ENCODE assay signal across 19 cellular contexts in the genomic region with DNA sequence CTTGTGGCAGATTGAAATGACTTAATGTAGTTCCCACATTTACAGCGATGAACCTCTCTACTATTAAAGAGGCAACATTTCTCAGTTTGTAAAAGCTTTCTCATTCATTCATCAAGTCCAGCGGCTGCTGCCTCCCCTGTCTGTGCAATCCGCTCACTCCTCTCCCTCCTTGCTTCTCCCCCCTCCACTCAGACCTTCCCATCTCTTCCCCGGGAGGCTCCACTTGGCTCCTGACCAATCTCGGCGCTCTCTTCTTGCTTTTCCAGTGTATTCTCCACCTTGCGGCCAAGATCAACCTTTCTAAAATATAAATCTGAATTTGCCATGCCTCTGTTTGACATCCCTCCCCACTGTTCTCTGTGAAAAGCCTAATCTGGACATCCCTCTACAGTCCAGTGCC.
DNase-seq lines count a peak whose midpoint lies in the region; ATAC-seq and TF ChIP-seq lines count a peak whose summit lies in the region.
"Had no signal": no experiment of that assay in that cellular context is flagged by ENCODE, and none has a peak within 500 bp of the region (broad histone marks: within the 10 kb centered on the region; RNA-seq: fewer than 3 reads in every experiment).

No MANE protein-coding gene starts in this region.

- ATAC-seq in WTC11 = peak; percentile 32; the same call in 1 of the 2 replicates
- ATAC-seq: A549, GM12878, HCT116 had no signal

- H3K27me3 ChIP-seq in WERI-Rb-1 (ENCODE audit: insufficient read depth, low read depth, severe bottlenecking) = peaks cover 46% of the 10 kb centered on the region
- H3K27me3 ChIP-seq in osteoblast (ENCODE audit: insufficient read depth, low read length) = no peaks in the 10 kb centered on the region

- H3K79me2 ChIP-seq in osteoblast (ENCODE audit: insufficient read depth, low read length) = no peaks in the 10 kb centered on the region

- POLR2A ChIA-PET in WTC11 (lab: Charles Lee) = no interaction called here

- H3K27ac Mint-ChIP-seq in WTC11 = no peak overlapping the region
- no peak overlapping the region for H3K27ac Mint-ChIP-seq in activated naive CD4-positive, alpha-beta T cell treated with anti-CD3 and anti-CD28 coated beads for 36 hours
- H3K27ac Mint-ChIP-seq: CD4-positive, alpha-beta T cell had no signal

- H3K36me3 Mint-ChIP-seq in WTC11 = no peaks in the 10 kb centered on the region
- no peaks in the 10 kb centered on the region for H3K36me3 Mint-ChIP-seq in activated naive CD4-positive, alpha-beta T cell treated with anti-CD3 and anti-CD28 coated beads for 36 hours (ENCODE audit: low read depth)

- H3K9me3 Mint-ChIP-seq in WTC11 = peaks cover 3% of the 10 kb centered on the region; the same call in 1 of the 2 replicates
- H3K9me3 Mint-ChIP-seq in activated naive CD4-positive, alpha-beta T cell treated with anti-CD3 and anti-CD28 coated beads for 36 hours = no peaks in the 10 kb centered on the region

- no peaks in the 10 kb centered on the region for H3K4me1 Mint-ChIP-seq in WTC11
- H3K4me1 Mint-ChIP-seq in activated naive CD4-positive, alpha-beta T cell treated with anti-CD3 and anti-CD28 coated beads for 36 hours (ENCODE audit: low read depth) = no peaks in the 10 kb centered on the region

- no peak overlapping the region for H3K4me3 ChIP-seq in WERI-Rb-1 (ENCODE audit: low read depth, low read length)
- no peak overlapping the region for H3K4me3 ChIP-seq in osteoblast (ENCODE audit: insufficient read depth, low read length)
- H3K4me3 ChIP-seq: A549, GM12878, GM23248 had no signal

- CTCF ChIA-PET in WTC11 (lab: Charles Lee) = interaction anchor here (1.9 kb wide), 1 partner anchor 11 kb away, joined by 4 read pairs; no protein-coding TSS in a partner anchor
- CTCF ChIA-PET in activated naive CD4-positive, alpha-beta T cell treated with anti-CD3 and anti-CD28 coated beads for 36 hours (lab: Charles Lee) = no interaction called here

- H3K4me1 ChIP-seq in osteoblast (ENCODE audit: insufficient read depth, low read length) = no peaks in the 10 kb centered on the region
- H3K4me1 ChIP-seq: Caco-2 had no signal

- no peaks in the 10 kb centered on the region for H4K20me1 ChIP-seq in osteoblast (ENCODE audit: insufficient read depth, low read length)

- no peak overlapping the region for H3K27ac ChIP-seq in WERI-Rb-1
- no peak overlapping the region for H3K27ac ChIP-seq in osteoblast (ENCODE audit: low read depth, low read length)
- H3K27ac ChIP-seq: 22Rv1, A549, C4-2B, GM23248 had no signal

- H3K36me3 ChIP-seq in WERI-Rb-1 (no peaks in the 10 kb centered on the region), osteoblast (ENCODE audit: insufficient read depth, low read length) (no peaks in the 10 kb centered on the region)

- no peak overlapping the region for H2AFZ ChIP-seq in osteoblast (ENCODE audit: low read length)
- H2AFZ ChIP-seq: GM23248 had no signal

- intact Hi-C loops in activated naive CD4-positive, alpha-beta T cell treated with anti-CD3 and anti-CD28 coated beads for 36 hours (cut with micrococcal nuclease) = no loop called here

- peaks cover 40% of the 10 kb centered on the region for H3K27me3 Mint-ChIP-seq in WTC11 (ENCODE audit: low read depth)
- peaks cover 6% of the 10 kb centered on the region for H3K27me3 Mint-ChIP-seq in activated naive CD4-positive, alpha-beta T cell treated with anti-CD3 and anti-CD28 coated beads for 36 hours (ENCODE audit: low read depth)

- DNase-seq in DMS 273 (lab: John Stamatoyannopoulos, UW; ENCODE audit: unreplicated experiment) = peak; percentile 26
- no peak for DNase-seq in DMS 273 treated with DMSO at 0.1 percent for 48 hours (lab: John Stamatoyannopoulos, UW)
- DNase-seq in WTC11 (ENCODE audit: low spot score) = no peak
- peak; percentile 45 for DNase-seq in left kidney (ENCODE audit: low read depth, low spot score)
- peak; percentile 46 for DNase-seq in ureter (ENCODE audit: low spot score)
- no peak for DNase-seq in WERI-Rb-1
- DNase-seq in activated naive CD4-positive, alpha-beta T cell treated with anti-CD3 and anti-CD28 coated beads for 36 hours = no peak
- no peak for DNase-seq in osteoblast (ENCODE audit: insufficient read length, low spot score, missing footprints)
- DNase-seq: AML-193; Caco-2; CD4-positive, alpha-beta T cell; DND-41; EL; GM23248 had no signal

- H3K9me3 ChIP-seq in WERI-Rb-1 (ENCODE audit: severe bottlenecking) (no peaks in the 10 kb centered on the region), osteoblast (ENCODE audit: low read depth, low read length) (no peaks in the 10 kb centered on the region)
- H3K9me3 ChIP-seq: A549, Caco-2 had no signal

- no peak for TF ChIP-seq CTCF in WTC11 (IDR thresholded peaks at IDR 0.05)
- TF ChIP-seq CTCF in WERI-Rb-1 (IDR thresholded peaks at IDR 0.05; ENCODE audit: low read depth, low read length) = no peak
- no peak for TF ChIP-seq CTCF in osteoblast (IDR thresholded peaks at IDR 0.05; ENCODE audit: extremely low read depth, low read depth, low read length)

- H3K4me2 ChIP-seq in osteoblast (ENCODE audit: insufficient read depth, low read length) = no peak overlapping the region
- H3K4me2 ChIP-seq: A549 had no signal

- no peak overlapping the region for H3K4me3 Mint-ChIP-seq in WTC11
- H3K4me3 Mint-ChIP-seq in activated naive CD4-positive, alpha-beta T cell treated with anti-CD3 and anti-CD28 coated beads for 36 hours = no peak overlapping the region
- H3K4me3 Mint-ChIP-seq: CD4-positive, alpha-beta T cell had no signal

TF ChIP-seq in WTC11, 78 proteins besides CTCF, POLR2A, EP300 and RAD21:
- no peak for TF ChIP-seq GRHL2 (CRISPR knock-in tag; IDR thresholded peaks at IDR 0.05; ENCODE audit: insufficient replicate concordance, severe bottlenecking)
- no peak for TF ChIP-seq NFE2L1 (CRISPR knock-in tag; IDR thresholded peaks at IDR 0.05)
- TF ChIP-seq, protein P1, sequence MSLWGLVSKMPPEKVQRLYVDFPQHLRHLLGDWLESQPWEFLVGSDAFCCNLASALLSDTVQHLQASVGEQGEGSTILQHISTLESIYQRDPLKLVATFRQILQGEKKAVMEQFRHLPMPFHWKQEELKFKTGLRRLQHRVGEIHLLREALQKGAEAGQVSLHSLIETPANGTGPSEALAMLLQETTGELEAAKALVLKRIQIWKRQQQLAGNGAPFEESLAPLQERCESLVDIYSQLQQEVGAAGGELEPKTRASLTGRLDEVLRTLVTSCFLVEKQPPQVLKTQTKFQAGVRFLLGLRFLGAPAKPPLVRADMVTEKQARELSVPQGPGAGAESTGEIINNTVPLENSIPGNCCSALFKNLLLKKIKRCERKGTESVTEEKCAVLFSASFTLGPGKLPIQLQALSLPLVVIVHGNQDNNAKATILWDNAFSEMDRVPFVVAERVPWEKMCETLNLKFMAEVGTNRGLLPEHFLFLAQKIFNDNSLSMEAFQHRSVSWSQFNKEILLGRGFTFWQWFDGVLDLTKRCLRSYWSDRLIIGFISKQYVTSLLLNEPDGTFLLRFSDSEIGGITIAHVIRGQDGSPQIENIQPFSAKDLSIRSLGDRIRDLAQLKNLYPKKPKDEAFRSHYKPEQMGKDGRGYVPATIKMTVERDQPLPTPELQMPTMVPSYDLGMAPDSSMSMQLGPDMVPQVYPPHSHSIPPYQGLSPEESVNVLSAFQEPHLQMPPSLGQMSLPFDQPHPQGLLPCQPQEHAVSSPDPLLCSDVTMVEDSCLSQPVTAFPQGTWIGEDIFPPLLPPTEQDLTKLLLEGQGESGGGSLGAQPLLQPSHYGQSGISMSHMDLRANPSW (CRISPR knock-in tag; conservative IDR thresholded peaks at IDR 0.05; ENCODE audit: low read depth) = no peak
- TF ChIP-seq, protein P2, sequence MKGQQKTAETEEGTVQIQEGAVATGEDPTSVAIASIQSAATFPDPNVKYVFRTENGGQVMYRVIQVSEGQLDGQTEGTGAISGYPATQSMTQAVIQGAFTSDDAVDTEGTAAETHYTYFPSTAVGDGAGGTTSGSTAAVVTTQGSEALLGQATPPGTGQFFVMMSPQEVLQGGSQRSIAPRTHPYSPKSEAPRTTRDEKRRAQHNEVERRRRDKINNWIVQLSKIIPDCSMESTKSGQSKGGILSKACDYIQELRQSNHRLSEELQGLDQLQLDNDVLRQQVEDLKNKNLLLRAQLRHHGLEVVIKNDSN (CRISPR knock-in tag; IDR thresholded peaks at IDR 0.05) = no peak
- no peak for TF ChIP-seq TCF7 (CRISPR knock-in tag; IDR thresholded peaks at IDR 0.05; ENCODE audit: low read depth)
- no peak for TF ChIP-seq ZNF317 (CRISPR knock-in tag; IDR thresholded peaks at IDR 0.05; ENCODE audit: borderline replicate concordance, low read depth)
- no peak for TF ChIP-seq SP1 (CRISPR knock-in tag; conservative IDR thresholded peaks at IDR 0.05)
- TF ChIP-seq, protein P3, sequence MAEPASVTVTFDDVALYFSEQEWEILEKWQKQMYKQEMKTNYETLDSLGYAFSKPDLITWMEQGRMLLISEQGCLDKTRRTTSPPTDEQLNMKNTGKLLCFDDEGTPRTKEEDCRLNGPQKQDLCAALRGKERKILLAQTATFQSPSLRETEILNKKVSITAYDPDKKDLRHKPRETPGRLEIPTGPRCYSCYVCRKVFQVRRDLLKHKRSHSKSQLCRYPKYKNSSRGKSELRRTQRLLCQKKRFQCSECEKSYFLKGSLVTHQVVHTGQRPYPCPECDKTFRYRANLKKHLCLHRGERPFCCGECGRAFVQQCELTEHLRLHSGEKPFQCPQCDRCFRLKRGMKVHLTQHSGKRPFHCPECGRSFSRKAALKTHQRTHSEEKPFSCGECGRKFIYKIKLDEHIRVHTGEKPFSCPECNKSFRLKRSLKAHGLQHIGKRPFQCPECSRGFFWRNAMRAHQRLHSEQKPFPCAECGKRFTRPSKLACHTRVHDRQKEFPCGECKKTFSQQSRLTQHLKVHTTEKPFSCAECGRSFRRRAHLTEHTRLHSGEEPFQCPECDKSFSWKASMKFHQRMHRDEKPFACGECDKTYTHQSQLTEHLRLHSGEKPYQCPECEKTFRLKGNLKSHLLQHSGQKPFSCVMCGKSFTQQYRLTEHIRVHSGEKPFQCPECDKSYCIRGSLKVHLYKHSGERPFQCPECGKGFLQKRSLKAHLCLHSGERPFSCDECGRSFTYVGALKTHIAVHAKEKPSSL (CRISPR knock-in tag; conservative IDR thresholded peaks at IDR 0.05) = no peak
- TF ChIP-seq ESRRA (CRISPR knock-in tag; IDR thresholded peaks at IDR 0.05; ENCODE audit: borderline replicate concordance) = no peak
- no peak for TF ChIP-seq NFATC4 (CRISPR knock-in tag; IDR thresholded peaks at IDR 0.05)
- TF ChIP-seq CREM (CRISPR knock-in tag; IDR thresholded peaks at IDR 0.05) = no peak
TF ChIP-seq in WTC11: peak in this region for 0.

Comparison
In these comparisons a context has a peak if more than half of its experiments do, and no peak if none do; other contexts are left out.
1. DNase-seq: peak in DMS 273 (single experiment), left kidney (single experiment) and ureter (single experiment); none in DMS 273 treated with DMSO at 0.1 percent for 48 hours (single experiment), WTC11 (single experiment), WERI-Rb-1 (single experiment), activated naive CD4-positive, alpha-beta T cell treated with anti-CD3 and anti-CD28 coated beads for 36 hours (single experiment) and osteoblast (single experiment).